In genomic region chr17:2387086-2388019, GRCh38 we compare ENCODE assay signal across 20 cellular contexts.
"Had no signal": no experiment of that assay in that cellular context is flagged by ENCODE, and none has a peak within 500 bp of the region (broad histone marks: within the 10 kb centered on the region; RNA-seq: fewer than 3 reads in every experiment).

No MANE protein-coding gene starts in this region.

- FAIRE-seq: colon, pancreas, TTC549 had no signal

- H3K9me3 ChIP-seq: body of pancreas, gastroesophageal sphincter, heart right ventricle, mucosa of descending colon, pancreas, spleen, suprapubic skin, upper lobe of left lung had no signal

- H3K4me3 ChIP-seq: body of pancreas, gastroesophageal sphincter, heart right ventricle, mucosa of descending colon, pancreas, spleen, suprapubic skin, upper lobe of left lung had no signal

- ATAC-seq: activated CD8-positive, alpha-beta memory T cell treated with anti-CD3 and anti-CD28 coated beads, Interleukin-2, amount 10 ng/mL, durations not matched to agents 7 days and 5 days; activated T-helper 17 cell treated with anti-CD3 and anti-CD28 coated beads, Interleukin-2, amount 50 U/mL, for 72 hours; body of pancreas; gastroesophageal sphincter; heart right ventricle; pancreas; WTC11 had no signal

- H3K27me3 ChIP-seq: body of pancreas, gastroesophageal sphincter, heart right ventricle, pancreas, spleen, suprapubic skin, upper lobe of left lung had no signal

- DNase-seq: activated CD4-positive, alpha-beta memory T cell treated with anti-CD3 and anti-CD28 coated beads for 36 hours; activated CD4-positive, alpha-beta T cell treated with anti-CD3 and anti-CD28 coated beads for 4 hours; activated CD8-positive, alpha-beta memory T cell treated with anti-CD3 and anti-CD28 coated beads, Interleukin-2, amount 10 ng/mL, durations not matched to agents 7 days and 5 days; activated naive CD4-positive, alpha-beta T cell treated with Interleukin-2 at 50 U/mL for 16 hours; activated naive CD8-positive, alpha-beta T cell treated with anti-CD3 and anti-CD28 coated beads, Interleukin-2, amount 10 ng/mL, durations not matched to agents 7 days and 5 days; amygdala; heart right ventricle; immature natural killer cell; naive B cell; spleen had no signal

- H3K27ac ChIP-seq: body of pancreas, heart right ventricle, pancreas, spleen, suprapubic skin, upper lobe of left lung had no signal
